In genomic region chr11:65617136-65617850, GRCh38 we compare ENCODE assay signal across 11 cellular contexts. TPM values are rescaled to one million over a fixed set of nuclear protein-coding genes. Genes with fewer than 3 reads are reported as not detected.
DNase-seq lines count a peak whose midpoint lies in the region; ATAC-seq and TF ChIP-seq lines count a peak whose summit lies in the region.
"Had no signal": no experiment of that assay in that cellular context is flagged by ENCODE, and none has a peak within 500 bp of the region (broad histone marks: within the 10 kb centered on the region; RNA-seq: fewer than 3 reads in every experiment).

No MANE protein-coding gene starts in this region.

- H3K4me2 ChIP-seq in GM23338, result peak overlapping the region; percentile 97

- no peaks in the 10 kb centered on the region for H3K9me2 ChIP-seq in GM23338 (ENCODE audit: insufficient read depth)

- no peak for ATAC-seq in GM23338
- ATAC-seq in activated T-helper 17 cell treated with anti-CD3 and anti-CD28 coated beads, Interleukin-2, amount 50 U/mL, for 72 hours (replicated peaks), result no peak
- no peak for ATAC-seq in memory B cell (ENCODE audit: low read depth)
- no peak for ATAC-seq in HG02588 (IDR thresholded peaks at IDR 0.05; ENCODE audit: unreplicated experiment)
- ATAC-seq in HG03521 (IDR thresholded peaks at IDR 0.05; ENCODE audit: unreplicated experiment), result no peak

- H3K27me3 ChIP-seq in A673 (replicated peaks; ENCODE audit: insufficient read depth, low read depth, low read length, poor library complexity) (no peaks in the 10 kb centered on the region), GM23338 (ENCODE audit: insufficient read depth) (no peaks in the 10 kb centered on the region)

- H3K9me3 ChIP-seq in A673 (ENCODE audit: low read depth, low read length, poor library complexity, severe bottlenecking), result no peaks in the 10 kb centered on the region

- H3K9me3 Mint-ChIP-seq in GM23338 (no peaks in the 10 kb centered on the region; the same call in 2 of the 3 replicates), memory B cell (no peaks in the 10 kb centered on the region)
- no peaks in the 10 kb centered on the region for H3K9me3 Mint-ChIP-seq in activated T-helper 17 cell treated with anti-CD3 and anti-CD28 coated beads, Interleukin-2, amount 50 U/mL, for 72 hours

- BruUV-seq in A673 (replicated peaks; lab: Mats Ljungman, UMichigan), result no TSS peak

- CTCF ChIA-PET in A673 (lab: Charles Lee), result no interaction called here

- DNase-seq in A673 (ENCODE audit: low spot score), result no peak
- no peak for DNase-seq in GM23338 (ENCODE audit: low spot score)
- no peak for DNase-seq in memory B cell (ENCODE audit: low spot score in 2 of 2)
- no peak for DNase-seq in HCEC 1CT
- no peak for DNase-seq in putamen (ENCODE audit: low spot score)
- DNase-seq: activated CD4-positive, alpha-beta T cell treated with anti-CD3 and anti-CD28 coated beads for 1 hour; midbrain; NCI-H524 had no signal

- no peak overlapping the region for H2AFZ ChIP-seq in GM23338

- H3K4me3 Mint-ChIP-seq in GM23338, result peak overlapping the region; percentile 94
- H3K4me3 Mint-ChIP-seq in activated T-helper 17 cell treated with anti-CD3 and anti-CD28 coated beads, Interleukin-2, amount 50 U/mL, for 72 hours, result peak overlapping the region; percentile 96
- H3K4me3 Mint-ChIP-seq in memory B cell, result peak overlapping the region; percentile 97

- H3K27me3 Mint-ChIP-seq in GM23338 (ENCODE audit: insufficient read depth, low read depth, poor library complexity), result peaks cover 21% of the 10 kb centered on the region
- no peaks in the 10 kb centered on the region for H3K27me3 Mint-ChIP-seq in activated T-helper 17 cell treated with anti-CD3 and anti-CD28 coated beads, Interleukin-2, amount 50 U/mL, for 72 hours
- no peaks in the 10 kb centered on the region for H3K27me3 Mint-ChIP-seq in memory B cell

- H3K36me3 Mint-ChIP-seq in GM23338 (ENCODE audit: low read depth) (peaks cover 23% of the 10 kb centered on the region), memory B cell (peaks cover 11% of the 10 kb centered on the region)
- peaks cover 80% of the 10 kb centered on the region for H3K36me3 Mint-ChIP-seq in activated T-helper 17 cell treated with anti-CD3 and anti-CD28 coated beads, Interleukin-2, amount 50 U/mL, for 72 hours (ENCODE audit: low read depth)

- H3K79me2 ChIP-seq in GM23338 (replicated peaks; ENCODE audit: insufficient read depth), result peaks cover 26% of the 10 kb centered on the region

- POLR2A ChIA-PET in A673 (lab: Charles Lee; ENCODE audit: low non-redundant PET), result no interaction called here

- H3K27ac ChIP-seq in A673 (ENCODE audit: low read depth, low read length, poor library complexity, severe bottlenecking) (no peak overlapping the region), GM23338 (ENCODE audit: low read depth) (no peak overlapping the region)

- intact Hi-C loops in A673 (cut with micrococcal nuclease; ENCODE audit: unreplicated experiment), result no loop called here

- H3F3A ChIP-seq in GM23338 (replicated peaks; ENCODE audit: low read depth), result peaks cover 5% of the 10 kb centered on the region

- no peak overlapping the region for H3K27ac Mint-ChIP-seq in GM23338
- H3K27ac Mint-ChIP-seq in activated T-helper 17 cell treated with anti-CD3 and anti-CD28 coated beads, Interleukin-2, amount 50 U/mL, for 72 hours, result peak overlapping the region; percentile 93
- H3K27ac Mint-ChIP-seq in memory B cell, result no peak overlapping the region

- H3K4me1 Mint-ChIP-seq in GM23338 (peaks cover 11% of the 10 kb centered on the region), memory B cell (peaks cover 25% of the 10 kb centered on the region)
- peaks cover 11% of the 10 kb centered on the region for H3K4me1 Mint-ChIP-seq in activated T-helper 17 cell treated with anti-CD3 and anti-CD28 coated beads, Interleukin-2, amount 50 U/mL, for 72 hours

- peaks cover 38% of the 10 kb centered on the region for H3K36me3 ChIP-seq in A673 (ENCODE audit: insufficient read depth, low read length, poor library complexity, severe bottlenecking)
- H3K36me3 ChIP-seq in GM23338 (ENCODE audit: insufficient read depth), result no peaks in the 10 kb centered on the region; the same call in 1 of the 2 replicates

- H4K20me1 ChIP-seq in GM23338 (replicated peaks; ENCODE audit: insufficient read depth), result peaks cover 14% of the 10 kb centered on the region

- peak overlapping the region; percentile 92 for H3K4me3 ChIP-seq in A673 (ENCODE audit: low read depth, low read length, poor library complexity, severe bottlenecking)
- peak overlapping the region; percentile 58; the same call in 1 of the 2 replicates for H3K4me3 ChIP-seq in GM23338

- peaks cover 18% of the 10 kb centered on the region for H3K4me1 ChIP-seq in A673 (ENCODE audit: insufficient read depth, low read length, poor library complexity, severe bottlenecking)
- H3K4me1 ChIP-seq in GM23338 (ENCODE audit: insufficient read depth), result peaks cover 12% of the 10 kb centered on the region; the same call in 1 of the 2 replicates

- no peak for TF ChIP-seq CTCF in A673 (conservative IDR thresholded peaks at IDR 0.05; ENCODE audit: low read depth, low read length)
- no peak for TF ChIP-seq CTCF in GM23338 (conservative IDR thresholded peaks at IDR 0.05; ENCODE audit: low read depth in 2 of 2)

TF ChIP-seq in GM23338, 12 proteins besides CTCF, POLR2A, EP300 and RAD21 (continues in another document):
- TF ChIP-seq, protein P1, sequence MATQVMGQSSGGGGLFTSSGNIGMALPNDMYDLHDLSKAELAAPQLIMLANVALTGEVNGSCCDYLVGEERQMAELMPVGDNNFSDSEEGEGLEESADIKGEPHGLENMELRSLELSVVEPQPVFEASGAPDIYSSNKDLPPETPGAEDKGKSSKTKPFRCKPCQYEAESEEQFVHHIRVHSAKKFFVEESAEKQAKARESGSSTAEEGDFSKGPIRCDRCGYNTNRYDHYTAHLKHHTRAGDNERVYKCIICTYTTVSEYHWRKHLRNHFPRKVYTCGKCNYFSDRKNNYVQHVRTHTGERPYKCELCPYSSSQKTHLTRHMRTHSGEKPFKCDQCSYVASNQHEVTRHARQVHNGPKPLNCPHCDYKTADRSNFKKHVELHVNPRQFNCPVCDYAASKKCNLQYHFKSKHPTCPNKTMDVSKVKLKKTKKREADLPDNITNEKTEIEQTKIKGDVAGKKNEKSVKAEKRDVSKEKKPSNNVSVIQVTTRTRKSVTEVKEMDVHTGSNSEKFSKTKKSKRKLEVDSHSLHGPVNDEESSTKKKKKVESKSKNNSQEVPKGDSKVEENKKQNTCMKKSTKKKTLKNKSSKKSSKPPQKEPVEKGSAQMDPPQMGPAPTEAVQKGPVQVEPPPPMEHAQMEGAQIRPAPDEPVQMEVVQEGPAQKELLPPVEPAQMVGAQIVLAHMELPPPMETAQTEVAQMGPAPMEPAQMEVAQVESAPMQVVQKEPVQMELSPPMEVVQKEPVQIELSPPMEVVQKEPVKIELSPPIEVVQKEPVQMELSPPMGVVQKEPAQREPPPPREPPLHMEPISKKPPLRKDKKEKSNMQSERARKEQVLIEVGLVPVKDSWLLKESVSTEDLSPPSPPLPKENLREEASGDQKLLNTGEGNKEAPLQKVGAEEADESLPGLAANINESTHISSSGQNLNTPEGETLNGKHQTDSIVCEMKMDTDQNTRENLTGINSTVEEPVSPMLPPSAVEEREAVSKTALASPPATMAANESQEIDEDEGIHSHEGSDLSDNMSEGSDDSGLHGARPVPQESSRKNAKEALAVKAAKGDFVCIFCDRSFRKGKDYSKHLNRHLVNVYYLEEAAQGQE (IDR thresholded peaks at IDR 0.05; ENCODE audit: unreplicated experiment), result no peak
- no peak for TF ChIP-seq STAT1 (IDR thresholded peaks at IDR 0.05; ENCODE audit: unreplicated experiment)

RNA-seq across cellular contexts. Expression of gene PCNX3, which starts 1.7 kb away (rescaled TPM):
- 63.4 and 68.0 TPM in 2 replicates for total RNA-seq in A673 (2021)
- 41.2 and 52.2 TPM in 2 replicates for total RNA-seq in GM23338 (2014; rRNA removed; shearing (Covaris generic))
- polyA plus RNA-seq in GM23338 (2016; fragmentation: Nextera tagmentation; extraction: Ambion mirVana), result 7.3 and 8.7 TPM in 2 replicates
- total RNA-seq in activated T-helper 17 cell treated with anti-CD3 and anti-CD28 coated beads, Interleukin-2, amount 50 U/mL, for 72 hours, result 10 to 100 TPM; 20.8 to 39.1 TPM

RNA-seq across cellular contexts. Expression of gene MAP3K11, which starts 3.3 kb away (rescaled TPM):
- total RNA-seq in A673 (2021), result 92.8 and 94.2 TPM in 2 replicates
- total RNA-seq in GM23338 (2014; rRNA removed; shearing (Covaris generic)), result 32.8 and 38.6 TPM in 2 replicates
- 19.8 and 20.8 TPM in 2 replicates for polyA plus RNA-seq in GM23338 (2016; fragmentation: Nextera tagmentation; extraction: Ambion mirVana)
- total RNA-seq in activated T-helper 17 cell treated with anti-CD3 and anti-CD28 coated beads, Interleukin-2, amount 50 U/mL, for 72 hours, result 10 to 100 TPM; 64.9 to 83.2 TPM

RNA-seq across cellular contexts. Expression of gene SIPA1, which starts 20.6 kb away (rescaled TPM):
- 30.0 and 43.2 TPM in 2 replicates for total RNA-seq in A673 (2021)
- total RNA-seq in GM23338 (2014; rRNA removed; shearing (Covaris generic)), result 54.6 and 56.7 TPM in 2 replicates
- 50.1 and 75.5 TPM in 2 replicates for polyA plus RNA-seq in GM23338 (2016; fragmentation: Nextera tagmentation; extraction: Ambion mirVana)
- total RNA-seq in activated T-helper 17 cell treated with anti-CD3 and anti-CD28 coated beads, Interleukin-2, amount 50 U/mL, for 72 hours, result 100 to 1,000 TPM; 135 to 144 TPM

RNA-seq across cellular contexts. Expression of gene KCNK7, which starts 21.7 kb away (rescaled TPM):
- 1.7 and 2.3 TPM in 2 replicates for total RNA-seq in A673 (2021)
- not detected in 2 replicates for total RNA-seq in GM23338 (2014; rRNA removed; shearing (Covaris generic))
- 0.24 and 0.60 TPM in 2 replicates for polyA plus RNA-seq in GM23338 (2016; fragmentation: Nextera tagmentation; extraction: Ambion mirVana)
- under 1 TPM; 0.52 to 0.79 TPM for total RNA-seq in activated T-helper 17 cell treated with anti-CD3 and anti-CD28 coated beads, Interleukin-2, amount 50 U/mL, for 72 hours

RNA-seq across cellular contexts. Expression of gene EHBP1L1, which starts 41.4 kb away (rescaled TPM):
- total RNA-seq in A673 (2021), result 29.5 and 40.9 TPM in 2 replicates
- 10.9 and 12.6 TPM in 2 replicates for total RNA-seq in GM23338 (2014; rRNA removed; shearing (Covaris generic))
- 1.4 and 2.9 TPM in 2 replicates for polyA plus RNA-seq in GM23338 (2016; fragmentation: Nextera tagmentation; extraction: Ambion mirVana)
- 100 to 1,000 TPM; 126 to 167 TPM for total RNA-seq in activated T-helper 17 cell treated with anti-CD3 and anti-CD28 coated beads, Interleukin-2, amount 50 U/mL, for 72 hours
